In genomic region chr1:29235955-29236742, GRCh38 we compare ENCODE assay signal across 1 cellular context.
TF ChIP-seq lines count a peak whose summit lies in the region.

TSS of gene PTPRU (plus strand) at chr1:29236522. CDS start at chr1:29236645, 123 bp downstream.

TF ChIP-seq in HEK293, 187 proteins besides CTCF, POLR2A, EP300 and RAD21 (continued from another document and continues in another):
- TF ChIP-seq, protein P1, sequence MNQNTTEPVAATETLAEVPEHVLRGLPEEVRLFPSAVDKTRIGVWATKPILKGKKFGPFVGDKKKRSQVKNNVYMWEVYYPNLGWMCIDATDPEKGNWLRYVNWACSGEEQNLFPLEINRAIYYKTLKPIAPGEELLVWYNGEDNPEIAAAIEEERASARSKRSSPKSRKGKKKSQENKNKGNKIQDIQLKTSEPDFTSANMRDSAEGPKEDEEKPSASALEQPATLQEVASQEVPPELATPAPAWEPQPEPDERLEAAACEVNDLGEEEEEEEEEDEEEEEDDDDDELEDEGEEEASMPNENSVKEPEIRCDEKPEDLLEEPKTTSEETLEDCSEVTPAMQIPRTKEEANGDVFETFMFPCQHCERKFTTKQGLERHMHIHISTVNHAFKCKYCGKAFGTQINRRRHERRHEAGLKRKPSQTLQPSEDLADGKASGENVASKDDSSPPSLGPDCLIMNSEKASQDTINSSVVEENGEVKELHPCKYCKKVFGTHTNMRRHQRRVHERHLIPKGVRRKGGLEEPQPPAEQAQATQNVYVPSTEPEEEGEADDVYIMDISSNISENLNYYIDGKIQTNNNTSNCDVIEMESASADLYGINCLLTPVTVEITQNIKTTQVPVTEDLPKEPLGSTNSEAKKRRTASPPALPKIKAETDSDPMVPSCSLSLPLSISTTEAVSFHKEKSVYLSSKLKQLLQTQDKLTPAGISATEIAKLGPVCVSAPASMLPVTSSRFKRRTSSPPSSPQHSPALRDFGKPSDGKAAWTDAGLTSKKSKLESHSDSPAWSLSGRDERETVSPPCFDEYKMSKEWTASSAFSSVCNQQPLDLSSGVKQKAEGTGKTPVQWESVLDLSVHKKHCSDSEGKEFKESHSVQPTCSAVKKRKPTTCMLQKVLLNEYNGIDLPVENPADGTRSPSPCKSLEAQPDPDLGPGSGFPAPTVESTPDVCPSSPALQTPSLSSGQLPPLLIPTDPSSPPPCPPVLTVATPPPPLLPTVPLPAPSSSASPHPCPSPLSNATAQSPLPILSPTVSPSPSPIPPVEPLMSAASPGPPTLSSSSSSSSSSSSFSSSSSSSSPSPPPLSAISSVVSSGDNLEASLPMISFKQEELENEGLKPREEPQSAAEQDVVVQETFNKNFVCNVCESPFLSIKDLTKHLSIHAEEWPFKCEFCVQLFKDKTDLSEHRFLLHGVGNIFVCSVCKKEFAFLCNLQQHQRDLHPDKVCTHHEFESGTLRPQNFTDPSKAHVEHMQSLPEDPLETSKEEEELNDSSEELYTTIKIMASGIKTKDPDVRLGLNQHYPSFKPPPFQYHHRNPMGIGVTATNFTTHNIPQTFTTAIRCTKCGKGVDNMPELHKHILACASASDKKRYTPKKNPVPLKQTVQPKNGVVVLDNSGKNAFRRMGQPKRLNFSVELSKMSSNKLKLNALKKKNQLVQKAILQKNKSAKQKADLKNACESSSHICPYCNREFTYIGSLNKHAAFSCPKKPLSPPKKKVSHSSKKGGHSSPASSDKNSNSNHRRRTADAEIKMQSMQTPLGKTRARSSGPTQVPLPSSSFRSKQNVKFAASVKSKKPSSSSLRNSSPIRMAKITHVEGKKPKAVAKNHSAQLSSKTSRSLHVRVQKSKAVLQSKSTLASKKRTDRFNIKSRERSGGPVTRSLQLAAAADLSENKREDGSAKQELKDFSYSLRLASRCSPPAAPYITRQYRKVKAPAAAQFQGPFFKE (tag by site-specific recombination; IDR thresholded peaks at IDR 0.05; ENCODE audit: borderline replicate concordance): no peak
- TF ChIP-seq KLF16 (tag by site-specific recombination; IDR thresholded peaks at IDR 0.05) (no peak), SP7 (tag by site-specific recombination; IDR thresholded peaks at IDR 0.05) (no peak), ZNF561 (tag by site-specific recombination; IDR thresholded peaks at IDR 0.05; ENCODE audit: borderline replicate concordance) (0 out of 2 replicates have a peak, but pooled peaks have one; percentile 61), ZNF629 (tag by site-specific recombination; IDR thresholded peaks at IDR 0.05) (no peak), ZBTB11 (tag by site-specific recombination; conservative IDR thresholded peaks at IDR 0.05; ENCODE audit: low read depth) (no peak), WT1 (tag by site-specific recombination; IDR thresholded peaks at IDR 0.05) (no peak), ZNF341 (tag by site-specific recombination; IDR thresholded peaks at IDR 0.05; ENCODE audit: low read depth) (no peak), EGR2 (tag by site-specific recombination; IDR thresholded peaks at IDR 0.05; ENCODE audit: low read depth) (peak; percentile 48; the same call in 1 of the 2 replicates), ZFP37 (tag by site-specific recombination; IDR thresholded peaks at IDR 0.05) (no peak), ZNF138 (tag by site-specific recombination; IDR thresholded peaks at IDR 0.05; ENCODE audit: borderline replicate concordance) (no peak), ELK4 (IDR thresholded peaks at IDR 0.05; ENCODE audit: borderline replicate concordance, low read depth, low read length) (no peak), ZNF660 (tag by site-specific recombination; IDR thresholded peaks at IDR 0.05) (peak; percentile 89; the same call in 1 of the 2 replicates), GLIS1 (tag by site-specific recombination; IDR thresholded peaks at IDR 0.05) (no peak), BCL6B (tag by site-specific recombination; IDR thresholded peaks at IDR 0.05) (no peak), ZNF280D (tag by site-specific recombination; IDR thresholded peaks at IDR 0.05) (no peak), ZNF266 (tag by site-specific recombination; IDR thresholded peaks at IDR 0.05; ENCODE audit: low read depth) (no peak), ZNF362 (tag by site-specific recombination; IDR thresholded peaks at IDR 0.05) (no peak), ZBTB7A (tag by site-specific recombination; IDR thresholded peaks at IDR 0.05; ENCODE audit: low read depth) (no peak), ZNF404 (tag by site-specific recombination; IDR thresholded peaks at IDR 0.05) (no peak), ZNF175 (tag by site-specific recombination; IDR thresholded peaks at IDR 0.05) (no peak), ZNF121 (tag by site-specific recombination; IDR thresholded peaks at IDR 0.05) (no peak)
- TF ChIP-seq, protein P2, sequence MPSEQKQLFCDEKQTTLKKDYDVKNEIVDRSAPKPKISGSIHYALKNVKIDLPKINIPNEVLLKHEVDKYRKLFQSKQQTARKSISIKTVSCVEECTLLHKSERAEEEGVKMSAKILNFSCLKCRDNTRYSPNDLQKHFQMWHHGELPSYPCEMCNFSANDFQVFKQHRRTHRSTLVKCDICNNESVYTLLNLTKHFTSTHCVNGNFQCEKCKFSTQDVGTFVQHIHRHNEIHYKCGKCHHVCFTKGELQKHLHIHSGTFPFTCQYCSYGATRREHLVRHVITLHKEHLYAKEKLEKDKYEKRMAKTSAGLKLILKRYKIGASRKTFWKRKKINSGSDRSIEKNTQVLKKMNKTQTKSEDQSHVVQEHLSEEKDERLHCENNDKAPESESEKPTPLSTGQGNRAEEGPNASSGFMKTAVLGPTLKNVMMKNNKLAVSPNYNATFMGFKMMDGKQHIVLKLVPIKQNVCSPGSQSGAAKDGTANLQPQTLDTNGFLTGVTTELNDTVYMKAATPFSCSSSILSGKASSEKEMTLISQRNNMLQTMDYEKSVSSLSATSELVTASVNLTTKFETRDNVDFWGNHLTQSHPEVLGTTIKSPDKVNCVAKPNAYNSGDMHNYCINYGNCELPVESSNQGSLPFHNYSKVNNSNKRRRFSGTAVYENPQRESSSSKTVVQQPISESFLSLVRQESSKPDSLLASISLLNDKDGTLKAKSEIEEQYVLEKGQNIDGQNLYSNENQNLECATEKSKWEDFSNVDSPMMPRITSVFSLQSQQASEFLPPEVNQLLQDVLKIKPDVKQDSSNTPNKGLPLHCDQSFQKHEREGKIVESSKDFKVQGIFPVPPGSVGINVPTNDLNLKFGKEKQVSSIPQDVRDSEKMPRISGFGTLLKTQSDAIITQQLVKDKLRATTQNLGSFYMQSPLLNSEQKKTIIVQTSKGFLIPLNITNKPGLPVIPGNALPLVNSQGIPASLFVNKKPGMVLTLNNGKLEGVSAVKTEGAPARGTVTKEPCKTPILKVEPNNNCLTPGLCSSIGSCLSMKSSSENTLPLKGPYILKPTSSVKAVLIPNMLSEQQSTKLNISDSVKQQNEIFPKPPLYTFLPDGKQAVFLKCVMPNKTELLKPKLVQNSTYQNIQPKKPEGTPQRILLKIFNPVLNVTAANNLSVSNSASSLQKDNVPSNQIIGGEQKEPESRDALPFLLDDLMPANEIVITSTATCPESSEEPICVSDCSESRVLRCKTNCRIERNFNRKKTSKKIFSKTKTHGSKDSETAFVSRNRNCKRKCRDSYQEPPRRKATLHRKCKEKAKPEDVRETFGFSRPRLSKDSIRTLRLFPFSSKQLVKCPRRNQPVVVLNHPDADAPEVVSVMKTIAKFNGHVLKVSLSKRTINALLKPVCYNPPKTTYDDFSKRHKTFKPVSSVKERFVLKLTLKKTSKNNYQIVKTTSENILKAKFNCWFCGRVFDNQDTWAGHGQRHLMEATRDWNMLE (tag by site-specific recombination; conservative IDR thresholded peaks at IDR 0.05; ENCODE audit: low read depth): no peak
- TF ChIP-seq, protein P3, sequence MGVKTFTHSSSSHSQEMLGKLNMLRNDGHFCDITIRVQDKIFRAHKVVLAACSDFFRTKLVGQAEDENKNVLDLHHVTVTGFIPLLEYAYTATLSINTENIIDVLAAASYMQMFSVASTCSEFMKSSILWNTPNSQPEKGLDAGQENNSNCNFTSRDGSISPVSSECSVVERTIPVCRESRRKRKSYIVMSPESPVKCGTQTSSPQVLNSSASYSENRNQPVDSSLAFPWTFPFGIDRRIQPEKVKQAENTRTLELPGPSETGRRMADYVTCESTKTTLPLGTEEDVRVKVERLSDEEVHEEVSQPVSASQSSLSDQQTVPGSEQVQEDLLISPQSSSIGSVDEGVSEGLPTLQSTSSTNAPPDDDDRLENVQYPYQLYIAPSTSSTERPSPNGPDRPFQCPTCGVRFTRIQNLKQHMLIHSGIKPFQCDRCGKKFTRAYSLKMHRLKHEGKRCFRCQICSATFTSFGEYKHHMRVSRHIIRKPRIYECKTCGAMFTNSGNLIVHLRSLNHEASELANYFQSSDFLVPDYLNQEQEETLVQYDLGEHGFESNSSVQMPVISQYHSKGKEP (tag by site-specific recombination; IDR thresholded peaks at IDR 0.05): 0 out of 2 replicates have a peak, but pooled peaks have one; percentile 17
